ENCODE assay signal across 10 cellular contexts in genomic region chr4:38858097-38858420, GRCh38. TPM values are rescaled to one million over a fixed set of nuclear protein-coding genes. Genes with fewer than 3 reads are reported as not detected.
DNase-seq lines count a peak whose midpoint lies in the region; ATAC-seq and TF ChIP-seq lines count a peak whose summit lies in the region.
"Had no signal": no experiment of that assay in that cellular context is flagged by ENCODE, and none has a peak within 500 bp of the region (broad histone marks: within the 10 kb centered on the region; RNA-seq: fewer than 3 reads in every experiment).

No MANE protein-coding gene starts in this region.

- no peaks in the 10 kb centered on the region for H3K9me3 ChIP-seq in mesenchymal stem cell (ENCODE audit: control insufficient read depth, low read length)
- no peaks in the 10 kb centered on the region for H3K9me3 ChIP-seq in transverse colon
- H3K9me3 ChIP-seq: BE2C had no signal

- H3K4ac ChIP-seq in mesenchymal stem cell (ENCODE audit: low read depth in 1 of 2, low read length in 2 of 2) = peak overlapping the region; percentile 13 to 84

- H3K4me1 ChIP-seq in mesenchymal stem cell (ENCODE audit: control insufficient read depth, insufficient read depth, low read depth, low read length) = peaks cover 7% of the 10 kb centered on the region
- H3K4me1 ChIP-seq in transverse colon = peaks cover 3 to 19% (median 7%) of the 10 kb centered on the region in 4 donors
- H3K4me1 ChIP-seq: BE2C had no signal

- H3K36me3 ChIP-seq in mesenchymal stem cell (ENCODE audit: control insufficient read depth in 1 of 2, insufficient read depth in 2 of 2, low read depth in 1 of 2, low read length in 2 of 2) (no peaks in the 10 kb centered on the region), transverse colon (no peaks in the 10 kb centered on the region)
- H3K36me3 ChIP-seq: BE2C had no signal

- H3K27me3 Mint-ChIP-seq in activated naive CD4-positive, alpha-beta T cell treated with anti-CD3 and anti-CD28 coated beads for 36 hours (ENCODE audit: low read depth) = no peaks in the 10 kb centered on the region
- peaks cover 4% of the 10 kb centered on the region for H3K27me3 Mint-ChIP-seq in activated naive CD8-positive, alpha-beta T cell treated with anti-CD3 and anti-CD28 coated beads for 36 hours

- H3K4me1 Mint-ChIP-seq in activated naive CD4-positive, alpha-beta T cell treated with anti-CD3 and anti-CD28 coated beads for 36 hours (ENCODE audit: low read depth) = peaks cover 35% of the 10 kb centered on the region
- peaks cover 32% of the 10 kb centered on the region for H3K4me1 Mint-ChIP-seq in activated naive CD8-positive, alpha-beta T cell treated with anti-CD3 and anti-CD28 coated beads for 36 hours

- no peak overlapping the region for H3K23ac ChIP-seq in mesenchymal stem cell (ENCODE audit: low read length in 2 of 2)

- peak overlapping the region; percentile 66 for H2BK5ac ChIP-seq in mesenchymal stem cell (ENCODE audit: low read depth, low read length, poor library complexity, severe bottlenecking)

- no peak overlapping the region for H3K4me2 ChIP-seq in mesenchymal stem cell (ENCODE audit: low read length, poor library complexity, severe bottlenecking)

- peaks cover 3% of the 10 kb centered on the region for H3K9me3 Mint-ChIP-seq in activated naive CD4-positive, alpha-beta T cell treated with anti-CD3 and anti-CD28 coated beads for 36 hours
- peaks cover under 1% of the 10 kb centered on the region for H3K9me3 Mint-ChIP-seq in activated naive CD8-positive, alpha-beta T cell treated with anti-CD3 and anti-CD28 coated beads for 36 hours
- H3K9me3 Mint-ChIP-seq: nephron progenitor cell had no signal

- intact Hi-C loops in activated naive CD4-positive, alpha-beta T cell treated with anti-CD3 and anti-CD28 coated beads for 36 hours (cut with micrococcal nuclease) = loop anchor here (5.0 kb wide), 2 partner anchors 181 to 796 kb away; no protein-coding TSS in a partner anchor
- intact Hi-C loops in transverse colon (cut with DNase I; ENCODE audit: low total_unique reads) = no loop called here
- intact Hi-C loops in head of caudate nucleus (cut with DNase I) = loop anchor here (5.0 kb wide), 1 partner anchor 101 kb away; no protein-coding TSS in a partner anchor

- 0% methylated on average over 3 of the region's 3 CpGs for WGBS in mesenchymal stem cell
- 53 to 73% methylated on average over 3 of the region's 3 CpGs for WGBS in transverse colon (ENCODE audit: low coverage in 1 of 2), 2 donors

- no peak overlapping the region for H2AFZ ChIP-seq in mesenchymal stem cell (ENCODE audit: low read depth, low read length)

- peak; percentile 14 for DNase-seq in activated naive CD4-positive, alpha-beta T cell treated with anti-CD3 and anti-CD28 coated beads for 36 hours
- no peak for DNase-seq in activated naive CD4-positive, alpha-beta T cell treated with Interleukin-2 at 50 U/mL for 16 hours
- DNase-seq in activated naive CD8-positive, alpha-beta T cell treated with anti-CD3 and anti-CD28 coated beads for 36 hours = no peak
- no peak for DNase-seq in mesenchymal stem cell
- DNase-seq in transverse colon = no peak
- no peak for DNase-seq in SIG-M5 treated with dmso at 0.1 percent for 504 hours (lab: John Stamatoyannopoulos, UW; ENCODE audit: unreplicated experiment)
- DNase-seq in head of caudate nucleus = no peak
- DNase-seq: BE2C, nephron progenitor cell had no signal

- H3K27ac ChIP-seq in mesenchymal stem cell (ENCODE audit: low read length, poor library complexity, severe bottlenecking) (peak overlapping the region; percentile 96), transverse colon (peak overlapping the region; percentile 43 to 77 (median 76))

- no peak overlapping the region for H3K4me3 Mint-ChIP-seq in activated naive CD4-positive, alpha-beta T cell treated with anti-CD3 and anti-CD28 coated beads for 36 hours
- peak overlapping the region; percentile 71 for H3K4me3 Mint-ChIP-seq in activated naive CD8-positive, alpha-beta T cell treated with anti-CD3 and anti-CD28 coated beads for 36 hours
- H3K4me3 Mint-ChIP-seq: nephron progenitor cell had no signal

- peak overlapping the region; percentile 84 for H3K9ac ChIP-seq in mesenchymal stem cell (ENCODE audit: low read length)

- H3K14ac ChIP-seq in mesenchymal stem cell (ENCODE audit: low read length in 2 of 2) = no peak overlapping the region

- peak overlapping the region; percentile 84 for H3K27ac Mint-ChIP-seq in activated naive CD4-positive, alpha-beta T cell treated with anti-CD3 and anti-CD28 coated beads for 36 hours
- H3K27ac Mint-ChIP-seq in activated naive CD8-positive, alpha-beta T cell treated with anti-CD3 and anti-CD28 coated beads for 36 hours = peak overlapping the region; percentile 92
- H3K27ac Mint-ChIP-seq: nephron progenitor cell had no signal

- H2AK5ac ChIP-seq in mesenchymal stem cell (ENCODE audit: low read length, severe bottlenecking) = peak overlapping the region; percentile 61

- in situ Hi-C loops in transverse colon (cut with MboI; ENCODE audit: low pct_ligation_motif_present in 1 of 4, low pct_unique_long_range_greater_than_20kb in 1 of 4, low sequenced_read_pairs in 3 of 4) = loop anchor here in 1 of 4 donors (10.0 kb wide), 1 partner anchor 93 kb away; no protein-coding TSS in a partner anchor

- H3K18ac ChIP-seq in mesenchymal stem cell (ENCODE audit: low read depth in 1 of 2, low read length in 2 of 2) = peak overlapping the region; percentile 52 to 76

- TF ChIP-seq EP300 in transverse colon (IDR thresholded peaks at IDR 0.05; ENCODE audit: low read depth) = no peak

- no peak overlapping the region for H2BK120ac ChIP-seq in mesenchymal stem cell (ENCODE audit: low read depth, low read length)

- H4K91ac ChIP-seq in mesenchymal stem cell (ENCODE audit: low read length) = no peak overlapping the region

- H4K8ac ChIP-seq in mesenchymal stem cell (ENCODE audit: low read length) = no peak overlapping the region

- TF ChIP-seq POLR2A in transverse colon (IDR thresholded peaks at IDR 0.05) = no peak

- TF ChIP-seq CTCF in transverse colon (IDR thresholded peaks at IDR 0.05) = no peak

- CTCF ChIA-PET in activated naive CD4-positive, alpha-beta T cell treated with anti-CD3 and anti-CD28 coated beads for 36 hours (lab: Charles Lee) = interaction anchor here (4.1 kb wide), 1 partner anchor 99 kb away, joined by 128 read pairs; no protein-coding TSS in a partner anchor

- peaks cover 5% of the 10 kb centered on the region for H3K79me1 ChIP-seq in mesenchymal stem cell (replicated peaks; ENCODE audit: low read length, poor library complexity, severe bottlenecking)

- no peaks in the 10 kb centered on the region for H3K27me3 ChIP-seq in mesenchymal stem cell (ENCODE audit: control insufficient read depth in 1 of 2, insufficient read depth in 1 of 2, low read length in 2 of 2)
- H3K27me3 ChIP-seq in transverse colon = no peaks in the 10 kb centered on the region

- peak overlapping the region; percentile 6 to 72 for H2BK12ac ChIP-seq in mesenchymal stem cell (ENCODE audit: low read length in 2 of 2)

- H3K4me3 ChIP-seq in mesenchymal stem cell (ENCODE audit: insufficient read depth in 1 of 2, low read depth in 1 of 2, low read length in 2 of 2) (peak overlapping the region in 1 of 2 experiments; percentile 65), transverse colon (no peak overlapping the region)

- no peaks in the 10 kb centered on the region for H3K36me3 Mint-ChIP-seq in activated naive CD4-positive, alpha-beta T cell treated with anti-CD3 and anti-CD28 coated beads for 36 hours (ENCODE audit: low read depth)
- H3K36me3 Mint-ChIP-seq in activated naive CD8-positive, alpha-beta T cell treated with anti-CD3 and anti-CD28 coated beads for 36 hours = no peaks in the 10 kb centered on the region

- no peak for ATAC-seq in HG03521 (IDR thresholded peaks at IDR 0.05; ENCODE audit: unreplicated experiment)

- no peak overlapping the region for H2BK15ac ChIP-seq in mesenchymal stem cell (ENCODE audit: low read depth, poor library complexity, severe bottlenecking)

RNA-seq across cellular contexts. Expression of gene TLR6, which starts 1.4 kb away (rescaled TPM):
- 1 to 10 TPM; 3.6 TPM for total RNA-seq in activated naive CD4-positive, alpha-beta T cell treated with anti-CD3 and anti-CD28 coated beads for 36 hours
- 1 to 10 TPM; 2.9 to 4.4 TPM for total RNA-seq in activated naive CD8-positive, alpha-beta T cell treated with anti-CD3 and anti-CD28 coated beads for 36 hours
- 3.4 TPM for polyA plus RNA-seq in mesenchymal stem cell (2013, experiment 1 of 2)
- polyA plus RNA-seq in mesenchymal stem cell (2013, experiment 2 of 2) = 3.2 TPM
- 1 to 10 TPM; 1.6 to 5.9 (median 3.3) TPM for total RNA-seq in transverse colon

RNA-seq across cellular contexts. Expression of gene FAM114A1, which starts 9.5 kb away (rescaled TPM):
- under 1 TPM; 0.24 to 0.81 TPM for total RNA-seq in activated naive CD4-positive, alpha-beta T cell treated with anti-CD3 and anti-CD28 coated beads for 36 hours
- total RNA-seq in activated naive CD8-positive, alpha-beta T cell treated with anti-CD3 and anti-CD28 coated beads for 36 hours = under 1 TPM in 1 of 2 experiments, not detected in 1; 0.38 TPM
- polyA plus RNA-seq in mesenchymal stem cell (2013, experiment 1 of 2) = 166 TPM
- polyA plus RNA-seq in mesenchymal stem cell (2013, experiment 2 of 2) = 170 TPM
- total RNA-seq in transverse colon = 100 to 1,000 TPM in 3 of 4 donors, 10 to 100 TPM in 1; 52.4 to 121 (median 115) TPM

RNA-seq across cellular contexts. Expression of gene TLR1, which starts 53.5 kb away (rescaled TPM):
- 1 to 10 TPM; 4.0 to 4.2 TPM for total RNA-seq in activated naive CD4-positive, alpha-beta T cell treated with anti-CD3 and anti-CD28 coated beads for 36 hours
- total RNA-seq in activated naive CD8-positive, alpha-beta T cell treated with anti-CD3 and anti-CD28 coated beads for 36 hours = 1 to 10 TPM; 1.6 to 2.4 TPM
- polyA plus RNA-seq in mesenchymal stem cell (2013, experiment 1 of 2) = 0.32 TPM
- polyA plus RNA-seq in mesenchymal stem cell (2013, experiment 2 of 2) = 0.23 TPM
- 10 to 100 TPM in 1 of 4 donors, 1 to 10 TPM in 2, under 1 TPM in 1; 0.20 to 14.0 (median 6.1) TPM for total RNA-seq in transverse colon

Comparison
In these comparisons a context has a peak if more than half of its experiments do, and no peak if none do; other contexts are left out.
1. RNA of gene FAM114A1, which starts 9.5 kb away (total RNA-seq): 52.4 to 121 TPM in transverse colon; 0.24 to 0.81 TPM in activated naive CD4-positive, alpha-beta T cell treated with anti-CD3 and anti-CD28 coated beads for 36 hours and 0.38 TPM in activated naive CD8-positive, alpha-beta T cell treated with anti-CD3 and anti-CD28 coated beads for 36 hours; every median in the first group is over 10 times any median in the second.